Comparison of ENCODE assay signal across 23 cellular contexts in the genomic region with DNA sequence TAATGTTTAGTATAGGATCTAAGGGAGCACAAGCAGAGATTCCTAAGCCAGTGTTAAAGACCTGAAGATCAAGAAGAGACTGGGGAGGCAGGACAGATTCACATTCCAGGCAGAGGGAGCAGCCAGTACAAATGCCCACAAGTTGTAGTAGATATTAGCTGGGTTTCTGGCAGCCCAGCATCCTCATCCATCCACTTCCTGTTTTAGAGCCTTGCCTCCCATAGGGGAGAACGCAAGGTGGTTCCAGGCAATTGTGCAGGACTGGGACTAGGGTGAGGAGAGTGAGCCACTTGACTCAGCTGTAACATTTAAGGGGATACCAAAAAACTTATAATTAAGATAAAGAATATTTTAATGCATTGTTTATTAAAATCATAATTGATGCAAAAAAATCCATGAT.
"Had no signal": no experiment of that assay in that cellular context is flagged by ENCODE, and none has a peak within 500 bp of the region (broad histone marks: within the 10 kb centered on the region; RNA-seq: fewer than 3 reads in every experiment).

No MANE protein-coding gene starts in this region.

- H3K27me3 Mint-ChIP-seq: type B pancreatic cell had no signal

- ATAC-seq: pancreas; sciatic nerve; stimulated activated naive CD8-positive, alpha-beta T cell treated with anti-CD3 and anti-CD28 coated beads, Interleukin-15, Interleukin-2, amounts not matched to agents 100 U/mL and 50 U/mL, for 24 hours had no signal

- H3K9me3 Mint-ChIP-seq: activated naive CD4-positive, alpha-beta T cell treated with anti-CD3 and anti-CD28 coated beads for 36 hours; type B pancreatic cell had no signal

- H3K27ac Mint-ChIP-seq: activated naive CD4-positive, alpha-beta T cell treated with anti-CD3 and anti-CD28 coated beads for 36 hours; type B pancreatic cell had no signal

- DNase-seq: activated CD4-positive, alpha-beta T cell treated with anti-CD3 and anti-CD28 coated beads for 4 hours; activated CD4-positive, alpha-beta T cell treated with anti-CD3 and anti-CD28 coated beads, Interleukin-2, amount 50 U/mL, for 4 hours; activated CD4-positive, CD25-positive, alpha-beta regulatory T cell; activated CD8-positive, alpha-beta memory T cell treated with anti-CD3 and anti-CD28 coated beads for 24 hours; activated effector memory CD4-positive, alpha-beta T cell treated with anti-CD3 and anti-CD28 coated beads, Interleukin-2, amount 50 U/mL, for 16 hours; activated naive CD4-positive, alpha-beta T cell treated with anti-CD3 and anti-CD28 coated beads for 36 hours; amniotic stem cell; central memory CD4-positive, alpha-beta T cell; dermis blood vessel endothelial cell; effector CD4-positive, alpha-beta T cell; esophagus squamous epithelium; foreskin melanocyte; left ventricle myocardium inferior; pancreas; retina; stimulated activated CD4-positive, alpha-beta T cell treated with anti-CD3 and anti-CD28 coated beads, Interleukin-12 subunit alpha, Interleukin-12 subunit beta, amount 100 ng/mL, for 4 hours; stimulated activated CD4-positive, alpha-beta T cell treated with anti-CD3 and anti-CD28 coated beads, Interleukin-4, amount 100 ng/mL, for 1 hour; stimulated activated naive CD8-positive, alpha-beta T cell treated with anti-CD3 and anti-CD28 coated beads, Interleukin-15, Interleukin-2, amounts not matched to agents 100 U/mL and 50 U/mL, for 24 hours; substantia nigra; T-helper 1 cell; uterus had no signal

- H3K4me3 Mint-ChIP-seq: activated naive CD4-positive, alpha-beta T cell treated with anti-CD3 and anti-CD28 coated beads for 36 hours; type B pancreatic cell had no signal
